Comparison of ENCODE assay signal across 8 cellular contexts in the genomic region with DNA sequence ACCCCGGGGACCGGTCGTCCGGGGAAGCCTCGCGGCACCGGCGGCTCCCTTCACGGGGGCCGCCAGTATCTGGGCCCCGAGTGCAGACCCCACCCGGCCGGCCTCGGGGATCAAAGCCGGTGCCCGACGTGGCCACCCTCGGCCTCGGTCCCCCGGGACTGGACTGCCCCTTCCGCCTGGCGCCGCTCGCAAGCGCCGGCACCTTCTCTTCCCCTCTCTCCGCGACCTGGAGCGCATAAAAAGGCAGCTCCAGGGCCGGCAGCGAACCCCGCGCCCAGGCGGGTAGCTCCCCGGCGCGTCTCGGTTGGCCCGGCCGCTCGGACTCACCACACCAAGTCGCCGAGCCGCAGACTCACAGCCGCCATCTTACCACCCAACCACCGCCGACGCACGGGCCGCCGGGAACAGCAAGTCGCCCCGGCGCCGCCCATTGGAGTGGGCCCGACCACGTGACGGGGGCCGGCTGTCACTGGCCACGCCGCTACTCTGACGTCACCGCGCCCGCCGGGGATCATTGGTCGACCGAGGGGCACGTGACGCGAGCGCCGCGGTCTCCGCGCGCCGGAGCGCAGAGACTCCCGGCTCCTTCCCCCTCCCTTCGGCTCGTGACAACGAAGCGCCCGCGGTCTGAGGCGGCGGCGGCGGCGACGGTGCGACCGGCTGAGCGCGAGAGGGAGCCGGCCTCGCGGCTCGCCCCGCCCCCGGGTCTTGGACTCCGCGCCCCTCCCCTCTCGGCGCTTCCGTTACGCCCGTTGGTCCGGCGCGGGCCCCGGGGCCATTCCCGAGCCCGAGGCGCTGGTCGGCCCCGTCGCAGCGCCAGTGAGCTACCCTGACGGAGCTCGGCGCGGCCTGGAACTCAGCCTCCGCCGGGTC. TPM values are rescaled to one million over a fixed set of nuclear protein-coding genes. Genes with fewer than 3 reads are reported as not detected.
DNase-seq lines count a peak whose midpoint lies in the region; ATAC-seq and TF ChIP-seq lines count a peak whose summit lies in the region.

A gene (minus strand): TSS at position 388 of the 873 bp plus-strand sequence. CDS start 23 bp downstream, at position 365.
A gene with protein sequence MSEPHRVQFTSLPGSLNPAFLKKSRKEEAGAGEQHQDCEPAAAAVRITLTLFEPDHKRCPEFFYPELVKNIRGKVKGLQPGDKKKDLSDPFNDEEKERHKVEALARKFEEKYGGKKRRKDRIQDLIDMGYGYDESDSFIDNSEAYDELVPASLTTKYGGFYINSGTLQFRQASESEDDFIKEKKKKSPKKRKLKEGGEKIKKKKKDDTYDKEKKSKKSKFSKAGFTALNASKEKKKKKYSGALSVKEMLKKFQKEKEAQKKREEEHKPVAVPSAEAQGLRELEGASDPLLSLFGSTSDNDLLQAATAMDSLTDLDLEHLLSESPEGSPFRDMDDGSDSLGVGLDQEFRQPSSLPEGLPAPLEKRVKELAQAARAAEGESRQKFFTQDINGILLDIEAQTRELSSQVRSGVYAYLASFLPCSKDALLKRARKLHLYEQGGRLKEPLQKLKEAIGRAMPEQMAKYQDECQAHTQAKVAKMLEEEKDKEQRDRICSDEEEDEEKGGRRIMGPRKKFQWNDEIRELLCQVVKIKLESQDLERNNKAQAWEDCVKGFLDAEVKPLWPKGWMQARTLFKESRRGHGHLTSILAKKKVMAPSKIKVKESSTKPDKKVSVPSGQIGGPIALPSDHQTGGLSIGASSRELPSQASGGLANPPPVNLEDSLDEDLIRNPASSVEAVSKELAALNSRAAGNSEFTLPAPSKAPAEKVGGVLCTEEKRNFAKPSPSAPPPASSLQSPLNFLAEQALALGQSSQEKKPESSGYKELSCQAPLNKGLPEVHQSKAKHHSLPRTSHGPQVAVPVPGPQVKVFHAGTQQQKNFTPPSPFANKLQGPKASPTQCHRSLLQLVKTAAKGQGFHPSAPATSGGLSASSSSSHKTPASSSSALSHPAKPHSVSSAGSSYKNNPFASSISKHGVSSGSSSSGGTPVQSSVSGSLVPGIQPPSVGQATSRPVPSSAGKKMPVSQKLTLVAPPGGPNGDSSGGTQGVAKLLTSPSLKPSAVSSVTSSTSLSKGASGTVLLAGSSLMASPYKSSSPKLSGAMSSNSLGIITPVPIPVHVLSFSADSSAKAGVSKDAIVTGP (N-terminal part only) (plus strand): TSS at position 581 of the 873 bp plus-strand sequence. CDS start 5,437 bp downstream, outside the sequence.

- H3K27ac Mint-ChIP-seq in GM23338 = peak within 1 kb of the TSS; percentile 80; the same call in 1 of the 2 replicates
- H3K27ac Mint-ChIP-seq in activated T-helper 17 cell treated with anti-CD3 and anti-CD28 coated beads, Interleukin-2, amount 50 U/mL, for 72 hours = peak within 1 kb of the TSS; percentile 85
- H3K27ac Mint-ChIP-seq in naive thymus-derived CD8-positive, alpha-beta T cell = peak within 1 kb of the TSS; percentile 61 to 96 (median 94)

- H4K20me1 ChIP-seq in DOHH2 (ENCODE audit: control insufficient read depth, insufficient read depth, low read depth, low read length) (peaks cover 39% of the 10 kb centered on the region; the same call in 1 of the 2 replicates), GM23338 (replicated peaks; ENCODE audit: insufficient read depth) (peaks cover 53% of the 10 kb centered on the region)

- H3K9me2 ChIP-seq in DOHH2 (replicated peaks; ENCODE audit: control insufficient read depth, low read length) (no peaks in the 10 kb centered on the region), GM23338 (ENCODE audit: insufficient read depth) (no peaks in the 10 kb centered on the region)

- H3K36me3 ChIP-seq in DOHH2 (ENCODE audit: control insufficient read depth, low read length) = peaks cover 55% of the 10 kb centered on the region
- peaks cover 30% of the 10 kb centered on the region for H3K36me3 ChIP-seq in GM23338 (ENCODE audit: insufficient read depth)

- no peaks in the 10 kb centered on the region for H3K27me3 Mint-ChIP-seq in GM23338 (ENCODE audit: insufficient read depth, low read depth, poor library complexity)
- no peaks in the 10 kb centered on the region for H3K27me3 Mint-ChIP-seq in activated T-helper 17 cell treated with anti-CD3 and anti-CD28 coated beads, Interleukin-2, amount 50 U/mL, for 72 hours
- no peaks in the 10 kb centered on the region for H3K27me3 Mint-ChIP-seq in naive thymus-derived CD8-positive, alpha-beta T cell

- no peaks in the 10 kb centered on the region for H3K9me3 ChIP-seq in DOHH2 (ENCODE audit: control insufficient read depth, insufficient read depth, low read length)

- peak within 1 kb of the TSS; percentile 67; the same call in 1 of the 2 replicates for H2AFZ ChIP-seq in GM23338

- H3K4me1 Mint-ChIP-seq in GM23338 = peaks cover 27% of the 10 kb centered on the region; the same call in 2 of the 3 replicates
- H3K4me1 Mint-ChIP-seq in activated T-helper 17 cell treated with anti-CD3 and anti-CD28 coated beads, Interleukin-2, amount 50 U/mL, for 72 hours = peaks cover 40% of the 10 kb centered on the region
- H3K4me1 Mint-ChIP-seq in naive thymus-derived CD8-positive, alpha-beta T cell = peaks cover 14 to 60% (median 56%) of the 10 kb centered on the region in 4 donors

- H3K79me2 ChIP-seq in DOHH2 (ENCODE audit: control insufficient read depth, low read length) (peaks cover 87% of the 10 kb centered on the region), GM23338 (replicated peaks; ENCODE audit: insufficient read depth) (peaks cover 82% of the 10 kb centered on the region)

- H3K4me1 ChIP-seq in DOHH2 (ENCODE audit: control insufficient read depth, low read length) (peaks cover 38% of the 10 kb centered on the region), GM23338 (ENCODE audit: insufficient read depth) (peaks cover 11% of the 10 kb centered on the region)

- peak within 1 kb of the TSS; percentile 53 for H3K27ac ChIP-seq in DOHH2 (ENCODE audit: low read depth, low read length)
- H3K27ac ChIP-seq in GM23338 (ENCODE audit: low read depth) = peak within 1 kb of the TSS; percentile 78; the same call in 1 of the 2 replicates

- DNase-seq in GM23338 (ENCODE audit: low spot score) (peak; percentile 99), LHCN-M2 (ENCODE audit: low read depth) (peak; percentile 95), RPMI8226 (peak; percentile 100), fibroblast of mammary gland (ENCODE audit: low read depth) (peak; percentile 94)
- peak; percentile 97 to 100 (median 100) for DNase-seq in naive thymus-derived CD8-positive, alpha-beta T cell
- DNase-seq in stimulated activated naive CD4-positive, alpha-beta T cell (lab: John Stamatoyannopoulos, UW) = peak; percentile 97 to 99 (median 98)

- POLR2A ChIA-PET in naive thymus-derived CD8-positive, alpha-beta T cell (lab: Charles Lee) = interaction anchor here (0.8 to 2.5 kb wide), 7 partner anchors 8 to 251 kb away, joined by 3 to 14 read pairs (median 5); a partner anchor contains a TSS

- peaks cover 39% of the 10 kb centered on the region for H3K36me3 Mint-ChIP-seq in GM23338 (ENCODE audit: low read depth)
- peaks cover 46% of the 10 kb centered on the region for H3K36me3 Mint-ChIP-seq in activated T-helper 17 cell treated with anti-CD3 and anti-CD28 coated beads, Interleukin-2, amount 50 U/mL, for 72 hours (ENCODE audit: low read depth)
- peaks cover 0 to 38% (median 3%) of the 10 kb centered on the region in 3 donors for H3K36me3 Mint-ChIP-seq in naive thymus-derived CD8-positive, alpha-beta T cell

- H3K4me3 ChIP-seq in DOHH2 (ENCODE audit: low read length) (peak within 1 kb of the TSS; percentile 91), GM23338 (peak within 1 kb of the TSS; percentile 92), fibroblast of mammary gland (ENCODE audit: control insufficient read depth, low read depth, low read length) (peak within 1 kb of the TSS; percentile 86)

- H3K9me3 Mint-ChIP-seq in GM23338 = no peaks in the 10 kb centered on the region
- H3K9me3 Mint-ChIP-seq in activated T-helper 17 cell treated with anti-CD3 and anti-CD28 coated beads, Interleukin-2, amount 50 U/mL, for 72 hours = no peaks in the 10 kb centered on the region
- no peaks in the 10 kb centered on the region for H3K9me3 Mint-ChIP-seq in naive thymus-derived CD8-positive, alpha-beta T cell

- H3K4me2 ChIP-seq in DOHH2 (ENCODE audit: low read length) = peak within 1 kb of the TSS; percentile 88
- peak within 1 kb of the TSS; percentile 89 for H3K4me2 ChIP-seq in GM23338

- H3K4me3 Mint-ChIP-seq in GM23338 = peak within 1 kb of the TSS; percentile 88
- peak within 1 kb of the TSS; percentile 86 for H3K4me3 Mint-ChIP-seq in activated T-helper 17 cell treated with anti-CD3 and anti-CD28 coated beads, Interleukin-2, amount 50 U/mL, for 72 hours
- peak within 1 kb of the TSS; percentile 87 to 95 (median 92) for H3K4me3 Mint-ChIP-seq in naive thymus-derived CD8-positive, alpha-beta T cell

- TF ChIP-seq CTCF in DOHH2 (IDR thresholded peaks at IDR 0.05; ENCODE audit: low read depth, low read length, poor library complexity, severe bottlenecking) = no peak
- no peak for TF ChIP-seq CTCF in GM23338 (conservative IDR thresholded peaks at IDR 0.05; ENCODE audit: low read depth in 2 of 2)
- TF ChIP-seq CTCF in fibroblast of mammary gland (conservative IDR thresholded peaks at IDR 0.05; ENCODE audit: control insufficient read depth, insufficient read depth, low read depth, low read length) = no peak

- 0 out of 2 replicates have a peak, but pooled peaks cover 2% of the 10 kb centered on the region for H3F3A ChIP-seq in DOHH2 (ENCODE audit: control insufficient read depth, insufficient read depth)
- peaks cover 14% of the 10 kb centered on the region for H3F3A ChIP-seq in GM23338 (replicated peaks; ENCODE audit: low read depth)

- H3K27me3 ChIP-seq in DOHH2 (ENCODE audit: control insufficient read depth, low read length) (no peaks in the 10 kb centered on the region), GM23338 (ENCODE audit: insufficient read depth) (no peaks in the 10 kb centered on the region)

- peak; percentile 90 for ATAC-seq in GM23338
- ATAC-seq in activated T-helper 17 cell treated with anti-CD3 and anti-CD28 coated beads, Interleukin-2, amount 50 U/mL, for 72 hours (replicated peaks) = peak; percentile 95
- peak; percentile 88 to 93 for ATAC-seq in naive thymus-derived CD8-positive, alpha-beta T cell

RNA-seq across cellular contexts. Expression of the first gene that starts in this region (rescaled TPM):
- total RNA-seq in GM23338 (2014; rRNA removed; shearing (Covaris generic)) = 90.5 and 105 TPM in 2 replicates
- 55.1 and 59.9 TPM in 2 replicates for polyA plus RNA-seq in GM23338 (2016; fragmentation: Nextera tagmentation; extraction: Ambion mirVana)
- 38.3 and 52.8 TPM in 2 replicates for total RNA-seq in LHCN-M2 (2014; rRNA removed)
- polyA plus RNA-seq in LHCN-M2 (2012) = 41.8 TPM
- 10 to 100 TPM; 57.8 to 97.2 TPM for total RNA-seq in activated T-helper 17 cell treated with anti-CD3 and anti-CD28 coated beads, Interleukin-2, amount 50 U/mL, for 72 hours
- 100 to 1,000 TPM; 111 to 112 TPM for total RNA-seq in naive thymus-derived CD8-positive, alpha-beta T cell
- 10 to 100 TPM; 29.7 to 39.6 (median 38.1) TPM for polyA plus RNA-seq in naive thymus-derived CD8-positive, alpha-beta T cell

RNA-seq across cellular contexts. Expression of the second gene that starts in this region (rescaled TPM):
- total RNA-seq in GM23338 (2014; rRNA removed; shearing (Covaris generic)) = 39.9 and 46.8 TPM in 2 replicates
- 18.3 and 18.7 TPM in 2 replicates for polyA plus RNA-seq in GM23338 (2016; fragmentation: Nextera tagmentation; extraction: Ambion mirVana)
- 27.6 and 28.1 TPM in 2 replicates for total RNA-seq in LHCN-M2 (2014; rRNA removed)
- polyA plus RNA-seq in LHCN-M2 (2012) = 13.9 TPM
- total RNA-seq in activated T-helper 17 cell treated with anti-CD3 and anti-CD28 coated beads, Interleukin-2, amount 50 U/mL, for 72 hours = 10 to 100 TPM; 23.1 to 38.3 TPM
- total RNA-seq in naive thymus-derived CD8-positive, alpha-beta T cell = 10 to 100 TPM; 40.6 to 40.9 TPM
- 10 to 100 TPM; 10.9 to 18.4 (median 14.2) TPM for polyA plus RNA-seq in naive thymus-derived CD8-positive, alpha-beta T cell

Comparison
In these comparisons a context has a peak if more than half of its experiments do, and no peak if none do; other contexts are left out.
1. Peak in every context shown above with its lines: DNase-seq, ATAC-seq, H3K4me3 ChIP-seq and H3K27ac ChIP-seq.